Comparison of ENCODE assay signal across 16 cellular contexts in the genomic region with DNA sequence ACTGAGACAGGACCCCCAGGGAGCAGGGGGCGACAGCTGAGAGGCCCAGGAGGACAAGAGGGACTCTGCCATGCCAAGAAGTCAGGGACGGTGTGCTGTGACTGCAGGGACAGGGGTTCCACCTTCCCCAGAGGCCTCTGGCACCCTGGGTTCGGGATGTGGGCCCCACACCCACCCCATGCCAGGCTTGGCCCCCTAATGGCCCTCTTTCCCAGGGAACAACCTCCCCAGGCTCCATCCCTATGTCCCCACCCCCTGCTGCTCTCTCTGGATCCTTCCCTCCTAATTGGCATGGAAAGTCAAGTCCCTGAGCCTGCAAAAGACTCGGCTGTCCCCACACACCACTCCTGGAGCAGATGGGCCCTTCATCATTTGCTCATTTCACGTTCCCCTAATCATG.
DNase-seq lines count a peak whose midpoint lies in the region; ATAC-seq and TF ChIP-seq lines count a peak whose summit lies in the region.
"Had no signal": no experiment of that assay in that cellular context is flagged by ENCODE, and none has a peak within 500 bp of the region (broad histone marks: within the 10 kb centered on the region; RNA-seq: fewer than 3 reads in every experiment).

No MANE protein-coding gene starts in this region.

- H3K27me3 ChIP-seq in HUES6 (ENCODE audit: control insufficient read depth, insufficient read depth, low read length) (no peaks in the 10 kb centered on the region), RWPE2 (ENCODE audit: insufficient read depth, poor library complexity, severe bottlenecking) (no peaks in the 10 kb centered on the region), trophoblast cell (ENCODE audit: insufficient read depth, low read length) (no peaks in the 10 kb centered on the region)
- H3K27me3 ChIP-seq: ascending aorta had no signal

- peak overlapping the region; percentile 97 for H4K8ac ChIP-seq in trophoblast cell (ENCODE audit: low read depth, low read length)

- no peak overlapping the region for H3K4me2 ChIP-seq in trophoblast cell (ENCODE audit: low read length)

- peak overlapping the region; percentile 100 for H4K91ac ChIP-seq in trophoblast cell (ENCODE audit: low read depth, low read length)

- ATAC-seq in RWPE2 (ENCODE audit: low read depth) (no peak; the same call in 2 of the 3 replicates), GM21825 (IDR thresholded peaks at IDR 0.05; ENCODE audit: unreplicated experiment) (no peak)
- ATAC-seq: T-cell had no signal

- WGBS in trophoblast cell (ENCODE audit: extremely low coverage, insufficient coverage, insufficient read length): no CpG with 5 or more reads among the region's 5 CpGs

- peak overlapping the region; percentile 98 for H2BK12ac ChIP-seq in trophoblast cell (ENCODE audit: low read length)

- H2AK5ac ChIP-seq in trophoblast cell (ENCODE audit: low read length): peak overlapping the region; percentile 81

- H3K9me3 Mint-ChIP-seq in glutamatergic neuron (ENCODE audit: unreplicated experiment): peaks cover 59% of the 10 kb centered on the region
- H3K9me3 Mint-ChIP-seq: activated naive CD4-positive, alpha-beta T cell treated with anti-CD3 and anti-CD28 coated beads for 36 hours; nephron; T-cell had no signal

- H2BK5ac ChIP-seq in trophoblast cell (ENCODE audit: low read depth, low read length, poor library complexity): peak overlapping the region; percentile 99

- H3K27ac ChIP-seq in HUES6 (ENCODE audit: low read depth, low read length): peak overlapping the region; percentile 64; the same call in 1 of the 2 replicates
- H3K27ac ChIP-seq in RWPE2 (ENCODE audit: poor library complexity, severe bottlenecking): peak overlapping the region; percentile 100
- H3K27ac ChIP-seq in trophoblast cell (ENCODE audit: low read depth, low read length): peak overlapping the region; percentile 99
- H3K27ac ChIP-seq: ascending aorta had no signal

- H3K4me1 Mint-ChIP-seq in glutamatergic neuron (ENCODE audit: low read depth, unreplicated experiment): peaks cover 71% of the 10 kb centered on the region
- H3K4me1 Mint-ChIP-seq: T-cell had no signal

- H3K14ac ChIP-seq in trophoblast cell (ENCODE audit: low read length): peak overlapping the region; percentile 100

- peaks cover 44% of the 10 kb centered on the region for H3K27me3 Mint-ChIP-seq in glutamatergic neuron (ENCODE audit: unreplicated experiment)
- H3K27me3 Mint-ChIP-seq: T-cell had no signal

- H3K36me3 ChIP-seq in HUES6 (ENCODE audit: control insufficient read depth, insufficient read depth, low read length) (no peaks in the 10 kb centered on the region), RWPE2 (ENCODE audit: low read depth) (no peaks in the 10 kb centered on the region), trophoblast cell (ENCODE audit: control insufficient read depth in 1 of 2, insufficient read depth in 2 of 2, low read length in 2 of 2) (peaks cover 7 to 10% of the 10 kb centered on the region in 2 experiments)
- H3K36me3 ChIP-seq: ascending aorta had no signal

- no peaks in the 10 kb centered on the region for H3K36me3 Mint-ChIP-seq in glutamatergic neuron (ENCODE audit: unreplicated experiment)
- H3K36me3 Mint-ChIP-seq: T-cell had no signal

- DNase-seq in RWPE2 (ENCODE audit: low spot score) (no peak), glutamatergic neuron (no peak), trophoblast cell (no peak), 8988T (no peak), DMS153 treated with DMSO at 0.1 percent for 48 hours (lab: John Stamatoyannopoulos, UW; ENCODE audit: unreplicated experiment) (no peak), NCI-H2081 (lab: John Stamatoyannopoulos, UW) (no peak)
- DNase-seq: activated CD4-positive, alpha-beta T cell treated with anti-CD3 and anti-CD28 coated beads, Interleukin-2, amount 50 U/mL, for 48 hours; activated naive CD4-positive, alpha-beta T cell treated with anti-CD3 and anti-CD28 coated beads for 36 hours; activated T-cell treated with anti-CD3 and anti-CD28 coated beads, Interleukin-2, amount 50 U/mL, for 1 hour; NCI-H1436 treated with DMSO at 0.1 percent for 48 hours; stimulated activated naive CD4-positive, alpha-beta T cell treated with Interleukin-2 at 50 U/mL for 16 hours; T-cell had no signal

- H3K4me3 ChIP-seq in HUES6 (ENCODE audit: low read depth, low read length) (no peak overlapping the region), RWPE2 (ENCODE audit: severe bottlenecking) (no peak overlapping the region), trophoblast cell (ENCODE audit: low read depth, low read length) (no peak overlapping the region)
- H3K4me3 ChIP-seq: ascending aorta had no signal

- H3K9me3 ChIP-seq in HUES6 (ENCODE audit: control insufficient read depth, insufficient read depth, low read depth, low read length) (no peaks in the 10 kb centered on the region), RWPE2 (ENCODE audit: severe bottlenecking) (no peaks in the 10 kb centered on the region), trophoblast cell (ENCODE audit: insufficient read depth, low read depth, low read length) (peaks cover 2% of the 10 kb centered on the region)
- H3K9me3 ChIP-seq: ascending aorta had no signal

- H3K4me1 ChIP-seq in HUES6 (ENCODE audit: control insufficient read depth, insufficient read depth, low read length): peaks cover 44% of the 10 kb centered on the region
- H3K4me1 ChIP-seq in RWPE2 (ENCODE audit: insufficient read depth, poor library complexity, severe bottlenecking): peaks cover 41% of the 10 kb centered on the region
- peaks cover 77 to 82% of the 10 kb centered on the region in 2 experiments for H3K4me1 ChIP-seq in trophoblast cell (ENCODE audit: control insufficient read depth in 1 of 2, insufficient read depth in 2 of 2, low read length in 2 of 2)
- H3K4me1 ChIP-seq: ascending aorta had no signal

- peak overlapping the region; percentile 24 for H4K12ac ChIP-seq in trophoblast cell (ENCODE audit: low read depth, low read length)

- H3K9ac ChIP-seq in HUES6 (ENCODE audit: low read length) (peak overlapping the region; percentile 29), trophoblast cell (ENCODE audit: low read length) (no peak overlapping the region)

- H3K23ac ChIP-seq in trophoblast cell (ENCODE audit: low read length): no peak overlapping the region

- TF ChIP-seq CTCF in RWPE2 (IDR thresholded peaks at IDR 0.05; ENCODE audit: poor library complexity, severe bottlenecking): no peak
- no peak for TF ChIP-seq CTCF in glutamatergic neuron (IDR thresholded peaks at IDR 0.05; ENCODE audit: partially characterized antibody, unreplicated experiment)

- H3K4me3 Mint-ChIP-seq in glutamatergic neuron (ENCODE audit: unreplicated experiment): peak overlapping the region; percentile 58
- H3K4me3 Mint-ChIP-seq: activated naive CD4-positive, alpha-beta T cell treated with anti-CD3 and anti-CD28 coated beads for 36 hours; nephron; T-cell had no signal

- H3K27ac Mint-ChIP-seq in glutamatergic neuron (ENCODE audit: unreplicated experiment): peak overlapping the region; percentile 94
- H3K27ac Mint-ChIP-seq: activated naive CD4-positive, alpha-beta T cell treated with anti-CD3 and anti-CD28 coated beads for 36 hours; T-cell had no signal

- H3K79me2 ChIP-seq in trophoblast cell (ENCODE audit: control insufficient read depth, insufficient read depth, low read length, poor library complexity): peaks cover 74% of the 10 kb centered on the region

- H3K18ac ChIP-seq in trophoblast cell (ENCODE audit: low read length): peak overlapping the region; percentile 98

- H2BK120ac ChIP-seq in trophoblast cell (ENCODE audit: insufficient read depth, low read length, poor library complexity): peak overlapping the region; percentile 100

- peak overlapping the region; percentile 97 for H3K4ac ChIP-seq in trophoblast cell (ENCODE audit: low read depth, low read length)

- H2AFZ ChIP-seq in trophoblast cell (ENCODE audit: insufficient read depth, low read length, poor library complexity): peak overlapping the region; percentile 8

- H3K79me1 ChIP-seq in trophoblast cell (ENCODE audit: low read length): peaks cover 80% of the 10 kb centered on the region
